In genomic region chr18:48933578-48934399, GRCh38 we compare ENCODE assay signal across 8 cellular contexts. TPM values are rescaled to one million over a fixed set of nuclear protein-coding genes. Genes with fewer than 3 reads are reported as not detected.
DNase-seq lines count a peak whose midpoint lies in the region; ATAC-seq and TF ChIP-seq lines count a peak whose summit lies in the region.

No MANE protein-coding gene starts in this region.

- peaks cover 87% of the 10 kb centered on the region for H3K4me1 ChIP-seq in ACC112 (ENCODE audit: control insufficient read depth, insufficient read depth, low read length, unreplicated experiment)
- H3K4me1 ChIP-seq in KMS-11 (ENCODE audit: low read depth, poor library complexity, severe bottlenecking) = peaks cover 100% of the 10 kb centered on the region
- H3K4me1 ChIP-seq in breast epithelium = peaks cover 20 to 68% of the 10 kb centered on the region in 2 donors
- H3K4me1 ChIP-seq in mucosa of rectum (ENCODE audit: control insufficient read depth in 2 of 2, insufficient read depth in 2 of 2, low read length in 2 of 2) = peaks cover 88 to 94% of the 10 kb centered on the region in 2 donors

- intact Hi-C loops in breast epithelium (cut with DNase I; ENCODE audit: low total_unique reads) = no loop called here

- H3K27me3 ChIP-seq in ACC112 (ENCODE audit: insufficient read depth, low read length) = no peaks in the 10 kb centered on the region
- H3K27me3 ChIP-seq in KMS-11 (ENCODE audit: insufficient read depth, low read depth) = no peaks in the 10 kb centered on the region
- no peaks in the 10 kb centered on the region for H3K27me3 ChIP-seq in breast epithelium
- H3K27me3 ChIP-seq in mucosa of rectum (ENCODE audit: control insufficient read depth in 2 of 2, insufficient read depth in 2 of 2, low read length in 2 of 2) = no peaks in the 10 kb centered on the region

- H4K20me1 ChIP-seq in KMS-11 (ENCODE audit: insufficient read depth) = peaks cover 38% of the 10 kb centered on the region

- H3K79me2 ChIP-seq in ACC112 (ENCODE audit: control insufficient read depth, insufficient read depth, low read length, unreplicated experiment) (peaks cover 98% of the 10 kb centered on the region), KMS-11 (ENCODE audit: insufficient read depth, low read depth) (peaks cover 100% of the 10 kb centered on the region)

- H2AFZ ChIP-seq in ACC112 (ENCODE audit: low read length, unreplicated experiment) = no peak overlapping the region
- H2AFZ ChIP-seq in KMS-11 (ENCODE audit: low read depth) = no peak overlapping the region

- no peak for TF ChIP-seq POLR2A in breast epithelium (IDR thresholded peaks at IDR 0.05)

- H3K36me3 ChIP-seq in ACC112 (ENCODE audit: insufficient read depth, low read length) (no peaks in the 10 kb centered on the region), KMS-11 (ENCODE audit: insufficient read depth) (no peaks in the 10 kb centered on the region), breast epithelium (no peaks in the 10 kb centered on the region), mucosa of rectum (ENCODE audit: control insufficient read depth in 2 of 2, insufficient read depth in 2 of 2, low read length in 2 of 2) (peaks cover 7 to 11% of the 10 kb centered on the region in 2 donors)

- DNase-seq in breast epithelium (ENCODE audit: low spot score in 2 of 2) (no peak), HPDE6-E6E7 (ENCODE audit: extremely low spot score) (no peak)
- no peak for DNase-seq in stimulated activated CD4-positive, alpha-beta T cell treated with anti-CD3 and anti-CD28 coated beads, Interleukin-4, amount 100 ng/mL, for 4 hours

- TF ChIP-seq CTCF in KMS-11 (conservative IDR thresholded peaks at IDR 0.05; ENCODE audit: low read depth, low read length) = no peak
- TF ChIP-seq CTCF in breast epithelium (IDR thresholded peaks at IDR 0.05) = no peak

- H3K9ac ChIP-seq in KMS-11 (peak overlapping the region; percentile 59; the same call in 1 of the 2 replicates), mucosa of rectum (ENCODE audit: low read depth in 1 of 2, low read length in 2 of 2) (peak overlapping the region; percentile 5 to 41)

- peak overlapping the region; percentile 84 for H3K27ac ChIP-seq in ACC112 (ENCODE audit: low read depth, low read length)
- H3K27ac ChIP-seq in KMS-11 = peak overlapping the region; percentile 91; the same call in 1 of the 2 replicates
- H3K27ac ChIP-seq in breast epithelium = peak overlapping the region; percentile 88 to 89
- H3K27ac ChIP-seq in mucosa of rectum (ENCODE audit: low read depth in 2 of 2, low read length in 2 of 2) = peak overlapping the region; percentile 67 to 92

- ATAC-seq in GM21619 (IDR thresholded peaks at IDR 0.05; ENCODE audit: unreplicated experiment) (no peak), GM21515 (IDR thresholded peaks at IDR 0.05; ENCODE audit: unreplicated experiment) (no peak)

- H3K4me3 ChIP-seq in ACC112 (ENCODE audit: low read depth, low read length) (peak overlapping the region; percentile 48; the same call in 1 of the 2 replicates), KMS-11 (IDR thresholded peaks at IDR 0.05; ENCODE audit: insufficient read depth, low read depth, low read length) (no peak overlapping the region), breast epithelium (peak overlapping the region in 2 of 3 donors; percentile 13 to 50), mucosa of rectum (ENCODE audit: low read length in 2 of 2) (peak overlapping the region in 1 of 2 donors; percentile 17)

- peak overlapping the region; percentile 99; the same call in 1 of the 2 replicates for H3K4me2 ChIP-seq in KMS-11

- no peaks in the 10 kb centered on the region for H3K9me3 ChIP-seq in breast epithelium
- no peaks in the 10 kb centered on the region for H3K9me3 ChIP-seq in mucosa of rectum (ENCODE audit: control insufficient read depth in 2 of 2, low read length in 2 of 2)

RNA-seq across cellular contexts. Expression of gene SMAD7, which starts 17.0 kb away (rescaled TPM):
- 10 to 100 TPM; 17.4 to 21.2 (median 20.6) TPM for total RNA-seq in breast epithelium
